Comparison of ENCODE assay signal across 15 cellular contexts in genomic region chr10:17386616-17387075, GRCh38.
DNase-seq lines count a peak whose midpoint lies in the region; ATAC-seq and TF ChIP-seq lines count a peak whose summit lies in the region.
"Had no signal": no experiment of that assay in that cellular context is flagged by ENCODE, and none has a peak within 500 bp of the region (broad histone marks: within the 10 kb centered on the region; RNA-seq: fewer than 3 reads in every experiment).

No MANE protein-coding gene starts in this region.

- BruUV-seq in mammary epithelial cell (replicated peaks; lab: Mats Ljungman, UMichigan): no TSS peak

- WGBS in mammary epithelial cell (ENCODE audit: low coverage, missing lambda C conversion rate): 94% methylated on average over 14 of the region's 15 CpGs
- WGBS in sigmoid colon, 2 donors: 86 to 97% methylated on average over 15 of the region's 15 CpGs
- 90 to 96% (median 93%) methylated on average over 15 of the region's 15 CpGs for WGBS in adrenal gland, 4 donors

- H3K36me3 ChIP-seq in mammary epithelial cell (ENCODE audit: insufficient read depth, low read length) (no peaks in the 10 kb centered on the region), fibroblast of lung (ENCODE audit: control insufficient read depth, insufficient read depth, low read length) (no peaks in the 10 kb centered on the region), sigmoid colon (no peaks in the 10 kb centered on the region), adrenal gland (replicated peaks in 1 of 2) (no peaks in the 10 kb centered on the region)
- H3K36me3 ChIP-seq: thoracic aorta had no signal

- H3K4me3 ChIP-seq in mammary epithelial cell (replicated peaks in 1 of 3; ENCODE audit: insufficient read depth in 1 of 3, low read depth in 2 of 3, low read length in 3 of 3) (no peak overlapping the region), fibroblast of lung (replicated peaks in 1 of 4; ENCODE audit: control extremely low read depth in 1 of 4, insufficient read depth in 1 of 4, low read depth in 3 of 4, low read length in 4 of 4) (no peak overlapping the region), sigmoid colon (no peak overlapping the region), adrenal gland (no peak overlapping the region)
- H3K4me3 ChIP-seq: SK-N-MC, thoracic aorta had no signal

- H3K9ac ChIP-seq in mammary epithelial cell (ENCODE audit: insufficient read depth, low read length): no peak overlapping the region
- no peak overlapping the region for H3K9ac ChIP-seq in fibroblast of lung (ENCODE audit: insufficient read depth, low read length)

- ATAC-seq in sciatic nerve: peak; percentile 96
- ATAC-seq: esophagus mucosa had no signal

- H3K36me3 Mint-ChIP-seq in type B pancreatic cell: no peaks in the 10 kb centered on the region
- H3K36me3 Mint-ChIP-seq: CD4-positive, alpha-beta memory T cell had no signal

- H3K27me3 ChIP-seq in mammary epithelial cell (ENCODE audit: insufficient read depth, low read length): no peaks in the 10 kb centered on the region
- no peaks in the 10 kb centered on the region for H3K27me3 ChIP-seq in fibroblast of lung (ENCODE audit: control insufficient read depth, insufficient read depth, low read length)
- no peaks in the 10 kb centered on the region for H3K27me3 ChIP-seq in sigmoid colon
- H3K27me3 ChIP-seq in adrenal gland: no peaks in the 10 kb centered on the region

- H3K4me2 ChIP-seq in mammary epithelial cell (ENCODE audit: insufficient read depth, low read depth, low read length) (no peak overlapping the region), fibroblast of lung (ENCODE audit: extremely low read depth, insufficient read depth, low read length) (no peak overlapping the region)

- TF ChIP-seq EP300 in sigmoid colon (IDR thresholded peaks at IDR 0.05): no peak

- dilution Hi-C loops in mammary epithelial cell (cut with HindIII; ENCODE audit: low sequenced_read_pairs): loop anchor here (5.0 kb wide), 2 partner anchors 44 to 51 kb away; no protein-coding TSS in a partner anchor

- no peaks in the 10 kb centered on the region for H3K79me2 ChIP-seq in mammary epithelial cell (ENCODE audit: insufficient read depth, low read length)
- no peaks in the 10 kb centered on the region for H3K79me2 ChIP-seq in fibroblast of lung (ENCODE audit: control insufficient read depth, insufficient read depth, low read length)

- no peak for TF ChIP-seq POLR2A in sigmoid colon (IDR thresholded peaks at IDR 0.05)
- no peak for TF ChIP-seq POLR2A in adrenal gland (IDR thresholded peaks at IDR 0.05)

- peaks cover 33% of the 10 kb centered on the region for H3K4me1 Mint-ChIP-seq in type B pancreatic cell (ENCODE audit: unreplicated experiment)
- H3K4me1 Mint-ChIP-seq: activated naive CD4-positive, alpha-beta T cell treated with anti-CD3 and anti-CD28 coated beads, Interleukin-2, amount 50 U/mL, for 24 hours; CD4-positive, alpha-beta memory T cell had no signal

- in situ Hi-C loops in T47D (cut with HindIII; ENCODE audit: low pct_unique_long_range_greater_than_20kb, low sequenced_read_pairs): no loop called here
- in situ Hi-C loops in mammary epithelial cell (cut with MboI; ENCODE audit: low sequenced_read_pairs in 2 of 2): no loop called here

- no peak overlapping the region for H3K27ac Mint-ChIP-seq in type B pancreatic cell
- H3K27ac Mint-ChIP-seq: activated naive CD4-positive, alpha-beta T cell treated with anti-CD3 and anti-CD28 coated beads, Interleukin-2, amount 50 U/mL, for 24 hours; CD4-positive, alpha-beta memory T cell had no signal

- no peak overlapping the region for H3K27ac ChIP-seq in mammary epithelial cell (ENCODE audit: insufficient read depth, low read depth, low read length)
- H3K27ac ChIP-seq in fibroblast of lung (ENCODE audit: insufficient read depth, low read length): no peak overlapping the region
- no peak overlapping the region for H3K27ac ChIP-seq in sigmoid colon
- H3K27ac ChIP-seq in adrenal gland: no peak overlapping the region
- H3K27ac ChIP-seq: SK-N-MC, thoracic aorta had no signal

- H3K4me1 ChIP-seq in mammary epithelial cell (ENCODE audit: insufficient read depth, low read length) (peaks cover 11% of the 10 kb centered on the region), fibroblast of lung (ENCODE audit: control insufficient read depth, extremely low read depth, insufficient read depth, low read length) (no peaks in the 10 kb centered on the region), sigmoid colon (no peaks in the 10 kb centered on the region), adrenal gland (replicated peaks in 1 of 2) (no peaks in the 10 kb centered on the region)

- no peaks in the 10 kb centered on the region for H4K20me1 ChIP-seq in mammary epithelial cell (ENCODE audit: insufficient read depth, low read length)
- H4K20me1 ChIP-seq in fibroblast of lung (ENCODE audit: control insufficient read depth, extremely low read depth, insufficient read depth, low read length): no peaks in the 10 kb centered on the region

- intact Hi-C loops in mammary epithelial cell (cut with micrococcal nuclease): no loop called here
- intact Hi-C loops in sciatic nerve (cut with DNase I): no loop called here
- intact Hi-C loops in sigmoid colon (cut with DNase I): no loop called here
- intact Hi-C loops in adrenal gland (cut with DNase I): no loop called here

- H3K9me3 Mint-ChIP-seq in type B pancreatic cell: no peaks in the 10 kb centered on the region
- H3K9me3 Mint-ChIP-seq: activated naive CD4-positive, alpha-beta T cell treated with anti-CD3 and anti-CD28 coated beads, Interleukin-2, amount 50 U/mL, for 24 hours had no signal

- DNase-seq in T47D (ENCODE audit: low read depth in 1 of 2, low spot score in 1 of 2): peak; percentile 52 to 99
- DNase-seq in mammary epithelial cell: no peak
- peak; percentile 75 for DNase-seq in NCI-H526 treated with DMSO at 0.1 percent for 48 hours (lab: John Stamatoyannopoulos, UW)
- peak; percentile 6 to 15 for DNase-seq in fibroblast of lung (ENCODE audit: low read depth in 2 of 2)
- DNase-seq in sciatic nerve (ENCODE audit: low spot score): peak; percentile 97
- no peak for DNase-seq in sigmoid colon
- no peak for DNase-seq in adrenal gland
- DNase-seq in type B pancreatic cell (ENCODE audit: extremely low spot score, unreplicated experiment): no peak
- DNase-seq: activated CD8-positive, alpha-beta memory T cell treated with anti-CD3 and anti-CD28 coated beads, Interleukin-2, amount 50 U/mL, for 4 hours; CD4-positive, alpha-beta memory T cell; cerebellar nuclear complex had no signal

- TF ChIP-seq CTCF in mammary epithelial cell (conservative IDR thresholded peaks at IDR 0.05 in 1 of 2, IDR thresholded peaks at IDR 0.05 in 1 of 2; ENCODE audit: extremely low read depth in 1 of 2, insufficient read depth in 1 of 2, low read depth in 1 of 2, low read length in 2 of 2) (no peak), fibroblast of lung (conservative IDR thresholded peaks at IDR 0.05 in 1 of 2, IDR thresholded peaks at IDR 0.05 in 1 of 2; ENCODE audit: low read depth in 1 of 2, low read length in 2 of 2) (no peak), sigmoid colon (IDR thresholded peaks at IDR 0.05) (no peak), adrenal gland (IDR thresholded peaks at IDR 0.05) (no peak), type B pancreatic cell (conservative IDR thresholded peaks at IDR 0.05) (no peak)

- H3K9me3 ChIP-seq in mammary epithelial cell (replicated peaks; ENCODE audit: insufficient read depth, low read length): no peaks in the 10 kb centered on the region
- H3K9me3 ChIP-seq in fibroblast of lung (ENCODE audit: control insufficient read depth, insufficient read depth, low read depth, low read length): no peaks in the 10 kb centered on the region
- H3K9me3 ChIP-seq in sigmoid colon: no peaks in the 10 kb centered on the region
- no peaks in the 10 kb centered on the region for H3K9me3 ChIP-seq in adrenal gland (replicated peaks in 1 of 3)
- H3K9me3 ChIP-seq: thoracic aorta had no signal

- H3K27me3 Mint-ChIP-seq in type B pancreatic cell: no peaks in the 10 kb centered on the region
- H3K27me3 Mint-ChIP-seq: activated naive CD4-positive, alpha-beta T cell treated with anti-CD3 and anti-CD28 coated beads, Interleukin-2, amount 50 U/mL, for 24 hours had no signal

- H3K4me3 Mint-ChIP-seq in type B pancreatic cell: no peak overlapping the region
- H3K4me3 Mint-ChIP-seq: activated naive CD4-positive, alpha-beta T cell treated with anti-CD3 and anti-CD28 coated beads, Interleukin-2, amount 50 U/mL, for 24 hours; CD4-positive, alpha-beta memory T cell had no signal

- CTCF ChIA-PET in mammary epithelial cell (lab: Charles Lee; ENCODE audit: low non-redundant PET): no interaction called here

- H2AFZ ChIP-seq in mammary epithelial cell (ENCODE audit: low read depth, low read length) (no peak overlapping the region), fibroblast of lung (ENCODE audit: low read length) (no peak overlapping the region)

Comparison
In these comparisons a context has a peak if more than half of its experiments do, and no peak if none do; other contexts are left out.
1. DNase-seq: peak in T47D (2 of 2), NCI-H526 treated with DMSO at 0.1 percent for 48 hours (single experiment), fibroblast of lung (2 of 2) and sciatic nerve (single experiment); none in mammary epithelial cell (single experiment), sigmoid colon (single experiment), adrenal gland (0 of 7) and type B pancreatic cell (single experiment).